In the genomic region with DNA sequence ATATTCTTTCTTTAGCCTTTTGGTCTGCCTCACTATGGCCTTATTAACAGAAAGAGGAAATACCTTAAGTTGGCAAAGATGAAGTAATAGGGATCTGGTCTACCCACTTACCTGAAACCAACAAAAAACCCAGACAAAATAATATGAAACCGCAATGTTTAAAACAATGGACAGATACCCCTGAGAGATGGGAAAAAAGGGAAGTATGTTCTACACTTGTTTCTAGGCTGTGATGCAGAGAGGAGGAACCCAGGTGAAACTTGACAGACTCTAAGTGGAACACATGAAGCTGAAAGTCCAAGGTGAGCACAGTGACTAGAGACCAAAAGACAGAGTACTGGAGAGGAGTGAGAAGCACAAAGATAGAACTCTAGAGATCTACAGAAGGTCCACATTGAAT, we compare ENCODE assay signal across 1 cellular context.
TF ChIP-seq lines count a peak whose summit lies in the region.

No MANE protein-coding gene starts in this region.

TF ChIP-seq in H1, 55 proteins besides CTCF, POLR2A, EP300 and RAD21 (continued from another document):
- TF ChIP-seq HDAC6 (IDR thresholded peaks at IDR 0.05; ENCODE audit: low read depth, low read length) (no peak), BACH1 (IDR thresholded peaks at IDR 0.05; ENCODE audit: low read length) (no peak), SP1 (IDR thresholded peaks at IDR 0.05; ENCODE audit: low read depth, low read length) (no peak), TEAD4 (IDR thresholded peaks at IDR 0.05; ENCODE audit: low read depth, low read length) (no peak), SIX5 (IDR thresholded peaks at IDR 0.05; ENCODE audit: low read depth, low read length) (no peak), RBBP5 (IDR thresholded peaks at IDR 0.05; ENCODE audit: borderline replicate concordance, low read depth, low read length) (no peak), SRF (IDR thresholded peaks at IDR 0.05; ENCODE audit: low read depth, low read length) (no peak), SP4 (IDR thresholded peaks at IDR 0.05; ENCODE audit: low read length) (no peak)
- TF ChIP-seq, protein P1, sequence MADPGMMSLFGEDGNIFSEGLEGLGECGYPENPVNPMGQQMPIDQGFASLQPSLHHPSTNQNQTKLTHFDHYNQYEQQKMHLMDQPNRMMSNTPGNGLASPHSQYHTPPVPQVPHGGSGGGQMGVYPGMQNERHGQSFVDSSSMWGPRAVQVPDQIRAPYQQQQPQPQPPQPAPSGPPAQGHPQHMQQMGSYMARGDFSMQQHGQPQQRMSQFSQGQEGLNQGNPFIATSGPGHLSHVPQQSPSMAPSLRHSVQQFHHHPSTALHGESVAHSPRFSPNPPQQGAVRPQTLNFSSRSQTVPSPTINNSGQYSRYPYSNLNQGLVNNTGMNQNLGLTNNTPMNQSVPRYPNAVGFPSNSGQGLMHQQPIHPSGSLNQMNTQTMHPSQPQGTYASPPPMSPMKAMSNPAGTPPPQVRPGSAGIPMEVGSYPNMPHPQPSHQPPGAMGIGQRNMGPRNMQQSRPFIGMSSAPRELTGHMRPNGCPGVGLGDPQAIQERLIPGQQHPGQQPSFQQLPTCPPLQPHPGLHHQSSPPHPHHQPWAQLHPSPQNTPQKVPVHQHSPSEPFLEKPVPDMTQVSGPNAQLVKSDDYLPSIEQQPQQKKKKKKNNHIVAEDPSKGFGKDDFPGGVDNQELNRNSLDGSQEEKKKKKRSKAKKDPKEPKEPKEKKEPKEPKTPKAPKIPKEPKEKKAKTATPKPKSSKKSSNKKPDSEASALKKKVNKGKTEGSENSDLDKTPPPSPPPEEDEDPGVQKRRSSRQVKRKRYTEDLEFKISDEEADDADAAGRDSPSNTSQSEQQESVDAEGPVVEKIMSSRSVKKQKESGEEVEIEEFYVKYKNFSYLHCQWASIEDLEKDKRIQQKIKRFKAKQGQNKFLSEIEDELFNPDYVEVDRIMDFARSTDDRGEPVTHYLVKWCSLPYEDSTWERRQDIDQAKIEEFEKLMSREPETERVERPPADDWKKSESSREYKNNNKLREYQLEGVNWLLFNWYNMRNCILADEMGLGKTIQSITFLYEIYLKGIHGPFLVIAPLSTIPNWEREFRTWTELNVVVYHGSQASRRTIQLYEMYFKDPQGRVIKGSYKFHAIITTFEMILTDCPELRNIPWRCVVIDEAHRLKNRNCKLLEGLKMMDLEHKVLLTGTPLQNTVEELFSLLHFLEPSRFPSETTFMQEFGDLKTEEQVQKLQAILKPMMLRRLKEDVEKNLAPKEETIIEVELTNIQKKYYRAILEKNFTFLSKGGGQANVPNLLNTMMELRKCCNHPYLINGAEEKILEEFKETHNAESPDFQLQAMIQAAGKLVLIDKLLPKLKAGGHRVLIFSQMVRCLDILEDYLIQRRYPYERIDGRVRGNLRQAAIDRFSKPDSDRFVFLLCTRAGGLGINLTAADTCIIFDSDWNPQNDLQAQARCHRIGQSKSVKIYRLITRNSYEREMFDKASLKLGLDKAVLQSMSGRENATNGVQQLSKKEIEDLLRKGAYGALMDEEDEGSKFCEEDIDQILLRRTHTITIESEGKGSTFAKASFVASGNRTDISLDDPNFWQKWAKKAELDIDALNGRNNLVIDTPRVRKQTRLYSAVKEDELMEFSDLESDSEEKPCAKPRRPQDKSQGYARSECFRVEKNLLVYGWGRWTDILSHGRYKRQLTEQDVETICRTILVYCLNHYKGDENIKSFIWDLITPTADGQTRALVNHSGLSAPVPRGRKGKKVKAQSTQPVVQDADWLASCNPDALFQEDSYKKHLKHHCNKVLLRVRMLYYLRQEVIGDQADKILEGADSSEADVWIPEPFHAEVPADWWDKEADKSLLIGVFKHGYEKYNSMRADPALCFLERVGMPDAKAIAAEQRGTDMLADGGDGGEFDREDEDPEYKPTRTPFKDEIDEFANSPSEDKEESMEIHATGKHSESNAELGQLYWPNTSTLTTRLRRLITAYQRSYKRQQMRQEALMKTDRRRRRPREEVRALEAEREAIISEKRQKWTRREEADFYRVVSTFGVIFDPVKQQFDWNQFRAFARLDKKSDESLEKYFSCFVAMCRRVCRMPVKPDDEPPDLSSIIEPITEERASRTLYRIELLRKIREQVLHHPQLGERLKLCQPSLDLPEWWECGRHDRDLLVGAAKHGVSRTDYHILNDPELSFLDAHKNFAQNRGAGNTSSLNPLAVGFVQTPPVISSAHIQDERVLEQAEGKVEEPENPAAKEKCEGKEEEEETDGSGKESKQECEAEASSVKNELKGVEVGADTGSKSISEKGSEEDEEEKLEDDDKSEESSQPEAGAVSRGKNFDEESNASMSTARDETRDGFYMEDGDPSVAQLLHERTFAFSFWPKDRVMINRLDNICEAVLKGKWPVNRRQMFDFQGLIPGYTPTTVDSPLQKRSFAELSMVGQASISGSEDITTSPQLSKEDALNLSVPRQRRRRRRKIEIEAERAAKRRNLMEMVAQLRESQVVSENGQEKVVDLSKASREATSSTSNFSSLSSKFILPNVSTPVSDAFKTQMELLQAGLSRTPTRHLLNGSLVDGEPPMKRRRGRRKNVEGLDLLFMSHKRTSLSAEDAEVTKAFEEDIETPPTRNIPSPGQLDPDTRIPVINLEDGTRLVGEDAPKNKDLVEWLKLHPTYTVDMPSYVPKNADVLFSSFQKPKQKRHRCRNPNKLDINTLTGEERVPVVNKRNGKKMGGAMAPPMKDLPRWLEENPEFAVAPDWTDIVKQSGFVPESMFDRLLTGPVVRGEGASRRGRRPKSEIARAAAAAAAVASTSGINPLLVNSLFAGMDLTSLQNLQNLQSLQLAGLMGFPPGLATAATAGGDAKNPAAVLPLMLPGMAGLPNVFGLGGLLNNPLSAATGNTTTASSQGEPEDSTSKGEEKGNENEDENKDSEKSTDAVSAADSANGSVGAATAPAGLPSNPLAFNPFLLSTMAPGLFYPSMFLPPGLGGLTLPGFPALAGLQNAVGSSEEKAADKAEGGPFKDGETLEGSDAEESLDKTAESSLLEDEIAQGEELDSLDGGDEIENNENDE (IDR thresholded peaks at IDR 0.05; ENCODE audit: insufficient replicate concordance, low read length): no peak
- TF ChIP-seq, protein P2, sequence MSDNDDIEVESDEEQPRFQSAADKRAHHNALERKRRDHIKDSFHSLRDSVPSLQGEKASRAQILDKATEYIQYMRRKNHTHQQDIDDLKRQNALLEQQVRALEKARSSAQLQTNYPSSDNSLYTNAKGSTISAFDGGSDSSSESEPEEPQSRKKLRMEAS (IDR thresholded peaks at IDR 0.05): no peak
